8 cellular contexts compared by ENCODE assay signal in genomic region chr17:75428775-75429469, GRCh38. TPM values are rescaled to one million over a fixed set of nuclear protein-coding genes. Genes with fewer than 3 reads are reported as not detected.
DNase-seq lines count a peak whose midpoint lies in the region; ATAC-seq and TF ChIP-seq lines count a peak whose summit lies in the region.

No MANE protein-coding gene starts in this region.

- peak overlapping the region; percentile 48 for H3K27ac Mint-ChIP-seq in WTC11
- no peak overlapping the region for H3K27ac Mint-ChIP-seq in activated T-helper 1 cell treated with anti-CD3 and anti-CD28 coated beads, Interleukin-12 subunit alpha, Interleukin-12 subunit beta, Interleukin-2, Interleukin-4 antibody, amounts not matched to agents 30 ng/mL and 10 ng/mL and 1 ng/mL, durations not matched to agents 14 hours and 24 hours and 36 hours

- no peak for TF ChIP-seq CTCF in WTC11 (IDR thresholded peaks at IDR 0.05)

- H3K9me3 Mint-ChIP-seq in WTC11 = peaks cover 4% of the 10 kb centered on the region
- no peaks in the 10 kb centered on the region for H3K9me3 Mint-ChIP-seq in activated T-helper 1 cell treated with anti-CD3 and anti-CD28 coated beads, Interleukin-12 subunit alpha, Interleukin-12 subunit beta, Interleukin-2, Interleukin-4 antibody, amounts not matched to agents 30 ng/mL and 10 ng/mL and 1 ng/mL, durations not matched to agents 14 hours and 24 hours and 36 hours

- H3K4me2 ChIP-seq in GM23248 (ENCODE audit: unreplicated experiment) = no peak overlapping the region

- H3K9me3 ChIP-seq in GM23248 (ENCODE audit: low read depth) = no peaks in the 10 kb centered on the region

- no peaks in the 10 kb centered on the region for H3K9me2 ChIP-seq in GM23248 (ENCODE audit: insufficient read depth)

- POLR2A ChIA-PET in WTC11 (lab: Charles Lee) = interaction anchor here (0.7 to 0.9 kb wide), 3 partner anchors 24 to 166 kb away, joined by 3 to 7 read pairs (median 5); partner anchors contain the start of gene TMEM94

- H4K20me1 ChIP-seq in GM23248 (ENCODE audit: insufficient read depth) = no peaks in the 10 kb centered on the region

- H3K4me1 ChIP-seq in GM23248 (ENCODE audit: insufficient read depth) = peaks cover 11% of the 10 kb centered on the region

- 0 out of 2 replicates have a peak overlapping the region, but pooled peaks have one; percentile 24 for H2AFZ ChIP-seq in GM23248

- intact Hi-C loops in activated T-helper 1 cell treated with anti-CD3 and anti-CD28 coated beads, Interleukin-12 subunit alpha, Interleukin-12 subunit beta, Interleukin-2, Interleukin-4 antibody, amounts not matched to agents 30 ng/mL and 10 ng/mL and 1 ng/mL, durations not matched to agents 14 hours and 24 hours and 36 hours (cut with micrococcal nuclease) = no loop called here

- no peaks in the 10 kb centered on the region for H3K36me3 Mint-ChIP-seq in WTC11
- H3K36me3 Mint-ChIP-seq in activated T-helper 1 cell treated with anti-CD3 and anti-CD28 coated beads, Interleukin-12 subunit alpha, Interleukin-12 subunit beta, Interleukin-2, Interleukin-4 antibody, amounts not matched to agents 30 ng/mL and 10 ng/mL and 1 ng/mL, durations not matched to agents 14 hours and 24 hours and 36 hours (ENCODE audit: low read depth) = no peaks in the 10 kb centered on the region

- 0 out of 2 replicates have a peak, but pooled peaks cover 6% of the 10 kb centered on the region for H3F3A ChIP-seq in GM23248 (ENCODE audit: insufficient read depth)

- H3K27ac ChIP-seq in GM23248 = peak overlapping the region; percentile 30

- CTCF ChIA-PET in WTC11 (lab: Charles Lee) = interaction anchor here (0.9 to 2.5 kb wide), 6 partner anchors 52 to 315 kb away, joined by 3 to 9 read pairs (median 4); partner anchors contain the start of genes SLC25A19 and TSEN54

- in situ Hi-C loops in GM23248 (cut with MboI) = loop anchor here (10.0 to 25.0 kb wide), 2 partner anchors 86 to 308 kb away; partner anchors contain the start of genes CASKIN2 and TSEN54

- H3K79me2 ChIP-seq in GM23248 (ENCODE audit: insufficient read depth) = no peaks in the 10 kb centered on the region

- H3K36me3 ChIP-seq in GM23248 (ENCODE audit: low read depth) = no peaks in the 10 kb centered on the region

- peaks cover 9% of the 10 kb centered on the region for H3K4me1 Mint-ChIP-seq in WTC11
- peaks cover 9% of the 10 kb centered on the region for H3K4me1 Mint-ChIP-seq in activated T-helper 1 cell treated with anti-CD3 and anti-CD28 coated beads, Interleukin-12 subunit alpha, Interleukin-12 subunit beta, Interleukin-2, Interleukin-4 antibody, amounts not matched to agents 30 ng/mL and 10 ng/mL and 1 ng/mL, durations not matched to agents 14 hours and 24 hours and 36 hours (ENCODE audit: low read depth)

- no peak overlapping the region for H3K4me3 Mint-ChIP-seq in WTC11
- H3K4me3 Mint-ChIP-seq in activated T-helper 1 cell treated with anti-CD3 and anti-CD28 coated beads, Interleukin-12 subunit alpha, Interleukin-12 subunit beta, Interleukin-2, Interleukin-4 antibody, amounts not matched to agents 30 ng/mL and 10 ng/mL and 1 ng/mL, durations not matched to agents 14 hours and 24 hours and 36 hours = no peak overlapping the region

- H3K27me3 Mint-ChIP-seq in WTC11 (ENCODE audit: low read depth) = no peaks in the 10 kb centered on the region
- H3K27me3 Mint-ChIP-seq in activated T-helper 1 cell treated with anti-CD3 and anti-CD28 coated beads, Interleukin-12 subunit alpha, Interleukin-12 subunit beta, Interleukin-2, Interleukin-4 antibody, amounts not matched to agents 30 ng/mL and 10 ng/mL and 1 ng/mL, durations not matched to agents 14 hours and 24 hours and 36 hours (ENCODE audit: insufficient read depth) = peaks cover 22% of the 10 kb centered on the region

- H3K4me3 ChIP-seq in GM23248 (no peak overlapping the region), skeletal muscle cell (ENCODE audit: low read depth, low read length) (no peak overlapping the region)

- no peaks in the 10 kb centered on the region for H3K27me3 ChIP-seq in GM23248 (replicated peaks; ENCODE audit: insufficient read depth)

- peak overlapping the region; percentile 17; the same call in 1 of the 2 replicates for H3K9ac ChIP-seq in GM23248

- ATAC-seq in WTC11 (no peak), HG02759 (IDR thresholded peaks at IDR 0.05; ENCODE audit: unreplicated experiment) (no peak)

- 75 to 84% methylated on average over 16 of the region's 16 CpGs for WGBS in GM23248 (ENCODE audit: low coverage in 1 of 2, low lambda C conversion rate in 2 of 2, missing lambda C conversion rate in 2 of 2), 2 experiments

- peak; percentile 69 for DNase-seq in GM23248
- DNase-seq in WTC11 (ENCODE audit: low spot score) = no peak
- DNase-seq in glomerular visceral epithelial cell (ENCODE audit: extremely low spot score) = peak; percentile 88
- peak; percentile 66 for DNase-seq in skeletal muscle cell (ENCODE audit: low read depth)
- DNase-seq in activated T-helper 1 cell treated with anti-CD3 and anti-CD28 coated beads, Interleukin-12 subunit alpha, Interleukin-12 subunit beta, Interleukin-2, Interleukin-4 antibody, amounts not matched to agents 30 ng/mL and 10 ng/mL and 1 ng/mL, durations not matched to agents 14 hours and 24 hours and 36 hours (ENCODE audit: low spot score) = no peak
- no peak for DNase-seq in foreskin melanocyte
- no peak for DNase-seq in activated gamma-delta T cell treated with Interleukin-2 at 50 U/mL for 16 hours

TF ChIP-seq in WTC11, 78 proteins besides CTCF, POLR2A, EP300 and RAD21 (continues in another document):
- TF ChIP-seq USF1 (CRISPR knock-in tag; IDR thresholded peaks at IDR 0.05) (no peak), CDX4 (CRISPR knock-in tag; IDR thresholded peaks at IDR 0.05; ENCODE audit: borderline replicate concordance) (no peak), ATF1 (CRISPR knock-in tag; IDR thresholded peaks at IDR 0.05) (no peak), TCF7 (CRISPR knock-in tag; IDR thresholded peaks at IDR 0.05; ENCODE audit: low read depth) (no peak), ZNF219 (CRISPR knock-in tag; IDR thresholded peaks at IDR 0.05; ENCODE audit: borderline replicate concordance) (no peak), KAT7 (CRISPR knock-in tag; IDR thresholded peaks at IDR 0.05; ENCODE audit: borderline replicate concordance) (no peak), FOXK1 (CRISPR knock-in tag; IDR thresholded peaks at IDR 0.05) (no peak), ESRRA (CRISPR knock-in tag; IDR thresholded peaks at IDR 0.05; ENCODE audit: borderline replicate concordance) (no peak), IRF1 (CRISPR knock-in tag; IDR thresholded peaks at IDR 0.05) (no peak), MLX (CRISPR knock-in tag; IDR thresholded peaks at IDR 0.05) (no peak)

RNA-seq across cellular contexts. Expression of gene GRB2, which starts 23.4 kb away (rescaled TPM):
- total RNA-seq in GM23248 (2014; rRNA removed; shearing (Covaris generic)) = 65.0 and 103 TPM in 2 replicates
- 96.6 and 105 TPM in 2 replicates for polyA plus RNA-seq in GM23248 (2016; fragmentation: Nextera tagmentation; extraction: Ambion mirVana)
- total RNA-seq in WTC11 (2021) = 82.9 to 93.3 TPM (median 92.6 TPM) in 3 replicates
- 172 and 183 TPM in 2 replicates for total RNA-seq in activated T-helper 1 cell treated with anti-CD3 and anti-CD28 coated beads, Interleukin-12 subunit alpha, Interleukin-12 subunit beta, Interleukin-2, Interleukin-4 antibody, amounts not matched to agents 30 ng/mL and 10 ng/mL and 1 ng/mL, durations not matched to agents 14 hours and 24 hours and 36 hours

RNA-seq across cellular contexts. Expression of gene TMEM94, which starts 27.5 kb away (rescaled TPM):
- 24.5 and 54.0 TPM in 2 replicates for total RNA-seq in GM23248 (2014; rRNA removed; shearing (Covaris generic))
- 11.4 and 14.3 TPM in 2 replicates for polyA plus RNA-seq in GM23248 (2016; fragmentation: Nextera tagmentation; extraction: Ambion mirVana)
- 64.7 to 76.9 TPM (median 68.6 TPM) in 3 replicates for total RNA-seq in WTC11 (2021)
- total RNA-seq in activated T-helper 1 cell treated with anti-CD3 and anti-CD28 coated beads, Interleukin-12 subunit alpha, Interleukin-12 subunit beta, Interleukin-2, Interleukin-4 antibody, amounts not matched to agents 30 ng/mL and 10 ng/mL and 1 ng/mL, durations not matched to agents 14 hours and 24 hours and 36 hours = 67.0 and 70.4 TPM in 2 replicates

Comparison
In these comparisons a context has a peak if more than half of its experiments do, and no peak if none do; other contexts are left out.
1. DNase-seq: peak in GM23248 (single experiment), glomerular visceral epithelial cell (single experiment) and skeletal muscle cell (single experiment); none in WTC11 (single experiment), activated T-helper 1 cell treated with anti-CD3 and anti-CD28 coated beads, Interleukin-12 subunit alpha, Interleukin-12 subunit beta, Interleukin-2, Interleukin-4 antibody, amounts not matched to agents 30 ng/mL and 10 ng/mL and 1 ng/mL, durations not matched to agents 14 hours and 24 hours and 36 hours (single experiment), foreskin melanocyte (single experiment) and activated gamma-delta T cell treated with Interleukin-2 at 50 U/mL for 16 hours (single experiment).